In genomic region chr10:114544045-114544659, GRCh38 we compare ENCODE assay signal across 9 cellular contexts.
DNase-seq lines count a peak whose midpoint lies in the region; ATAC-seq, FAIRE-seq and TF ChIP-seq lines count a peak whose summit lies in the region.
"Had no signal": no experiment of that assay in that cellular context is flagged by ENCODE, and none has a peak within 500 bp of the region (broad histone marks: within the 10 kb centered on the region; RNA-seq: fewer than 3 reads in every experiment).

No MANE protein-coding gene starts in this region.

- no TSS peak for BruUV-seq in PC-9 (replicated peaks; lab: Mats Ljungman, UMichigan)

- ATAC-seq in HG02642 (IDR thresholded peaks at IDR 0.05; ENCODE audit: poor library complexity, unreplicated experiment): peak; percentile 98

- TF ChIP-seq POLR2A in GM12892 (IDR thresholded peaks at IDR 0.05; ENCODE audit: low read depth, low read length) (peak; percentile 71), thyroid gland (IDR thresholded peaks at IDR 0.05) (no peak)

- H3K9me3 Mint-ChIP-seq in activated naive CD4-positive, alpha-beta T cell treated with anti-CD3 and anti-CD28 coated beads for 36 hours: no peaks in the 10 kb centered on the region

- H3K4me3 Mint-ChIP-seq in activated naive CD4-positive, alpha-beta T cell treated with anti-CD3 and anti-CD28 coated beads for 36 hours: peak overlapping the region; percentile 73

- DNase-seq in GM12892 (ENCODE audit: insufficient read length): peak; percentile 65
- DNase-seq in PC-9: peak; percentile 57 to 74
- peak; percentile 92 for DNase-seq in activated naive CD4-positive, alpha-beta T cell treated with anti-CD3 and anti-CD28 coated beads for 36 hours
- peak in 2 of 3 experiments; percentile 30 to 35 for DNase-seq in stimulated activated CD4-positive, alpha-beta T cell treated with anti-CD3 and anti-CD28 coated beads, TNF-alpha, amount 100 ng/mL, for 4 hours (ENCODE audit: low read depth in 3 of 3)
- DNase-seq in ecto neural progenitor cell (ENCODE audit: low spot score): no peak
- no peak for DNase-seq in thyroid gland
- no peak for DNase-seq in NCI-H510A (lab: John Stamatoyannopoulos, UW)

- no peaks in the 10 kb centered on the region for H4K20me1 ChIP-seq in PC-9 (ENCODE audit: insufficient read depth)

- CTCF ChIA-PET in PC-9 (lab: Charles Lee): interaction anchor here (0.6 to 1.2 kb wide), 3 partner anchors 18 to 103 kb away, joined by 3 read pairs; no protein-coding TSS in a partner anchor
- CTCF ChIA-PET in activated naive CD4-positive, alpha-beta T cell treated with anti-CD3 and anti-CD28 coated beads for 36 hours (lab: Charles Lee): interaction anchor here (0.6 to 18.2 kb wide), 13 partner anchors 9 to 586 kb away, joined by 3 to 307 read pairs (median 5); partner anchors contain the start of gene FHIP2A

- H3K9me3 ChIP-seq in PC-9 (ENCODE audit: insufficient read depth, low read depth) (no peaks in the 10 kb centered on the region), thyroid gland (no peaks in the 10 kb centered on the region)

- no peaks in the 10 kb centered on the region for H3K27me3 Mint-ChIP-seq in activated naive CD4-positive, alpha-beta T cell treated with anti-CD3 and anti-CD28 coated beads for 36 hours (ENCODE audit: low read depth)

- no peaks in the 10 kb centered on the region for H3F3A ChIP-seq in PC-9 (ENCODE audit: insufficient read depth, low read depth)

- H3K9me2 ChIP-seq in PC-9 (ENCODE audit: insufficient read depth): no peaks in the 10 kb centered on the region

- POLR2A ChIA-PET in PC-9 (lab: Charles Lee; ENCODE audit: unreplicated experiment): no interaction called here

- intact Hi-C loops in PC-9 (cut with micrococcal nuclease; ENCODE audit: unreplicated experiment) (loop anchor here (1.0 to 2.0 kb wide), 2 partner anchors 39 to 240 kb away; no protein-coding TSS in a partner anchor), thyroid gland (cut with DNase I) (loop anchor here (10.0 kb wide), 1 partner anchor 239 kb away; no protein-coding TSS in a partner anchor)
- intact Hi-C loops in activated naive CD4-positive, alpha-beta T cell treated with anti-CD3 and anti-CD28 coated beads for 36 hours (cut with micrococcal nuclease): loop anchor here (1.0 to 5.0 kb wide), 4 partner anchors 73 to 862 kb away; partner anchors contain the start of genes CCDC186, DCLRE1A and NHLRC2

- FAIRE-seq in GM12892 (lab: Jason Lieb, UNC): peak; percentile 97
- FAIRE-seq: colon had no signal

- H3K36me3 Mint-ChIP-seq in activated naive CD4-positive, alpha-beta T cell treated with anti-CD3 and anti-CD28 coated beads for 36 hours (ENCODE audit: low read depth): no peaks in the 10 kb centered on the region

- WGBS in thyroid gland, 2 donors: 83 to 94% methylated on average over 4 to 9 of the region's 9 CpGs

- H3K4me3 ChIP-seq in PC-9 (no peak overlapping the region), thyroid gland (replicated peaks in 1 of 3) (no peak overlapping the region)

- H3K4me2 ChIP-seq in PC-9: peak overlapping the region; percentile 23

- H3K27me3 ChIP-seq in PC-9 (ENCODE audit: insufficient read depth, low read depth) (no peaks in the 10 kb centered on the region), thyroid gland (no peaks in the 10 kb centered on the region)

- H3K4me1 Mint-ChIP-seq in activated naive CD4-positive, alpha-beta T cell treated with anti-CD3 and anti-CD28 coated beads for 36 hours (ENCODE audit: low read depth): peaks cover 85% of the 10 kb centered on the region

- H3K36me3 ChIP-seq in PC-9 (ENCODE audit: low read depth) (no peaks in the 10 kb centered on the region), thyroid gland (no peaks in the 10 kb centered on the region)

- peak overlapping the region; percentile 91 for H3K27ac Mint-ChIP-seq in activated naive CD4-positive, alpha-beta T cell treated with anti-CD3 and anti-CD28 coated beads for 36 hours

- H3K27ac ChIP-seq in PC-9 (0 out of 2 replicates have a peak overlapping the region, but pooled peaks have one; percentile 34), thyroid gland (no peak overlapping the region)

- TF ChIP-seq CTCF in PC-9 (conservative IDR thresholded peaks at IDR 0.05): no peak
- no peak for TF ChIP-seq CTCF in thyroid gland (IDR thresholded peaks at IDR 0.05)

- H3K4me1 ChIP-seq in PC-9 (replicated peaks; ENCODE audit: insufficient read depth) (peaks cover 16% of the 10 kb centered on the region), thyroid gland (peaks cover 1 to 4% of the 10 kb centered on the region in 2 donors)

- no peaks in the 10 kb centered on the region for H3K79me2 ChIP-seq in PC-9 (ENCODE audit: low read depth)

- H2AFZ ChIP-seq in PC-9: no peak overlapping the region

Comparison
In these comparisons a context has a peak if more than half of its experiments do, and no peak if none do; other contexts are left out.
1. DNase-seq: peak in GM12892 (single experiment), PC-9 (2 of 2), activated naive CD4-positive, alpha-beta T cell treated with anti-CD3 and anti-CD28 coated beads for 36 hours (single experiment) and stimulated activated CD4-positive, alpha-beta T cell treated with anti-CD3 and anti-CD28 coated beads, TNF-alpha, amount 100 ng/mL, for 4 hours (2 of 3); none in ecto neural progenitor cell (single experiment), thyroid gland (0 of 2) and NCI-H510A (single experiment).